ENCODE assay signal across 2 cellular contexts in the genomic region with DNA sequence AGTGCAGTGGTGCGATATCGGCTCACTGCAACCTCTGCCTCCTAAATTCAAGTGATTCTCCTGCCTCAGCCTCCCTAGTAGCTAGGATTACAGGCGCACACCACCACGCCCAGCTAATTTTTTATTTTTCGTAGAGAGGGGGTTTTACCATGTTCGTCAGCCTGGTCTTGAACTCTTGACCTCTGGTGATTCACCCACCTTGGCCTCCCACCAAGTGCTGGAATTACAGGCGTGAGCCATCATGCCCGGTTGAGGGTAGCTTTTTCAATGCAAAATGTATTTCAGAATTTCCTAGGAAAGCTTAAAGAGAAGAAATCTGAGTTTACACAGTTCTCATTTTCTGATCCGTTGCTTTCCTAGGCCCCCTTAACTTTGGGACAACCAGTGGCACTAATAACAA.
TF ChIP-seq lines count a peak whose summit lies in the region.

No MANE protein-coding gene starts in this region.

TF ChIP-seq in A549, 52 proteins besides CTCF, POLR2A, EP300 and RAD21:
- TF ChIP-seq CHD2 (IDR thresholded peaks at IDR 0.05; ENCODE audit: low read length, partially characterized antibody) (no peak), SMC3 (IDR thresholded peaks at IDR 0.05) (no peak), NPAS2 (CRISPR knock-in tag; IDR thresholded peaks at IDR 0.05; ENCODE audit: borderline replicate concordance) (no peak), SREBF2 (IDR thresholded peaks at IDR 0.05) (no peak), FOSL2 (IDR thresholded peaks at IDR 0.05) (no peak), FOSL2 (CRISPR knock-in tag; IDR thresholded peaks at IDR 0.05) (peak; percentile 38; the same call in 1 of the 2 replicates), MYC (IDR thresholded peaks at IDR 0.05; ENCODE audit: borderline replicate concordance, low read length) (no peak), RARB (CRISPR knock-in tag; IDR thresholded peaks at IDR 0.05) (0 out of 2 replicates have a peak, but pooled peaks have one; percentile 52), GATA3 (IDR thresholded peaks at IDR 0.05; ENCODE audit: borderline replicate concordance) (no peak), ZC3H11A (IDR thresholded peaks at IDR 0.05) (no peak), RFX5 (IDR thresholded peaks at IDR 0.05) (no peak)

TF ChIP-seq in IMR-90, 13 proteins besides CTCF, POLR2A, EP300 and RAD21:
- TF ChIP-seq BHLHE40 (IDR thresholded peaks at IDR 0.05; ENCODE audit: low read depth, low read length): no peak
TF ChIP-seq in IMR-90: peak in this region for 0.
